1 cellular context compared by ENCODE assay signal in the genomic region with DNA sequence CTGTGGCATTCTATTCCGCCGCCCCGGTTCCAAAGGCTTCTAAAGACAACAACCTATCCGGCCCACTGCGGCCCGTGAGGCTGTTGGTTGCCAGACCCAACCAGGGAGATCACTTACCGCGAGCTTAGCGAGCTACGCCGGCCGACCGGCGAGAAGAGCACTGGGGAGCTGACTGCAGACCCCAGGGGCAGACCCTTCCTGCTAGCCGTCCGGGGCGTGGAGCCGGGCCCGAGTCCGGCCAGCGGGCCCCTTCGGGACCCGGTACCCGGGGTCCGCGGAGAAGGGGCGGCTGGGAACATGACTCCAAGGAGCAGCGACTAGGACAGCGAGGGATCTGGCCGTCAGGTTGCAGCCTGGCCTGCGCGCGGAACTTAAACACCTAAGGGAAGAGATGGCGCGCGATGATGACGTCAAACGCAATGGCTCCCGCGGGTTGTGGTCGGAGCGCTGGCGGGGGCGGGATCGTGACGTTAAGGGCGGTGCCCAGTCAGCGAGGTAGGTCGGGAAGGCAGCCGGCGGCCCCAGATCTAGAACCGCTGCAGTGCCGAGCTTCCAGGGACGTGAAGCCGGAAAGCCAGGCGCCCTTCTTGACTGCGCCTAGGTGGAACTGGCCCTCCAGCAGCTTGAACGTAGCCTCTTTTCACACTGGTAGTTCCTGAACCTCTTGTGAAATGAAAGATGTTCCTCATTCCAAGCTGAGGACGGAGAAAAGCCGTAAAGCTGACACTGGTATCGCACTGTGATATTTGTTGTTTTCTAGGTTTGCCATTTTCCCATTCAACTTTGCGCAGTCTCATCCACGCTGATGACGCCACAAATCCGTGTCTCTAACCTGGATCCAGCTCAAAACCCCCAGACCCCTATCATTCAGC.
TF ChIP-seq lines count a peak whose summit lies in the region.

A gene (minus strand): TSS at position 391 of the 872 bp plus-strand sequence. CDS start 92 bp downstream, at position 299.

TF ChIP-seq in WTC11, 78 proteins besides CTCF, POLR2A, EP300 and RAD21 (continued from another document and continues in another):
- TF ChIP-seq, protein P1, sequence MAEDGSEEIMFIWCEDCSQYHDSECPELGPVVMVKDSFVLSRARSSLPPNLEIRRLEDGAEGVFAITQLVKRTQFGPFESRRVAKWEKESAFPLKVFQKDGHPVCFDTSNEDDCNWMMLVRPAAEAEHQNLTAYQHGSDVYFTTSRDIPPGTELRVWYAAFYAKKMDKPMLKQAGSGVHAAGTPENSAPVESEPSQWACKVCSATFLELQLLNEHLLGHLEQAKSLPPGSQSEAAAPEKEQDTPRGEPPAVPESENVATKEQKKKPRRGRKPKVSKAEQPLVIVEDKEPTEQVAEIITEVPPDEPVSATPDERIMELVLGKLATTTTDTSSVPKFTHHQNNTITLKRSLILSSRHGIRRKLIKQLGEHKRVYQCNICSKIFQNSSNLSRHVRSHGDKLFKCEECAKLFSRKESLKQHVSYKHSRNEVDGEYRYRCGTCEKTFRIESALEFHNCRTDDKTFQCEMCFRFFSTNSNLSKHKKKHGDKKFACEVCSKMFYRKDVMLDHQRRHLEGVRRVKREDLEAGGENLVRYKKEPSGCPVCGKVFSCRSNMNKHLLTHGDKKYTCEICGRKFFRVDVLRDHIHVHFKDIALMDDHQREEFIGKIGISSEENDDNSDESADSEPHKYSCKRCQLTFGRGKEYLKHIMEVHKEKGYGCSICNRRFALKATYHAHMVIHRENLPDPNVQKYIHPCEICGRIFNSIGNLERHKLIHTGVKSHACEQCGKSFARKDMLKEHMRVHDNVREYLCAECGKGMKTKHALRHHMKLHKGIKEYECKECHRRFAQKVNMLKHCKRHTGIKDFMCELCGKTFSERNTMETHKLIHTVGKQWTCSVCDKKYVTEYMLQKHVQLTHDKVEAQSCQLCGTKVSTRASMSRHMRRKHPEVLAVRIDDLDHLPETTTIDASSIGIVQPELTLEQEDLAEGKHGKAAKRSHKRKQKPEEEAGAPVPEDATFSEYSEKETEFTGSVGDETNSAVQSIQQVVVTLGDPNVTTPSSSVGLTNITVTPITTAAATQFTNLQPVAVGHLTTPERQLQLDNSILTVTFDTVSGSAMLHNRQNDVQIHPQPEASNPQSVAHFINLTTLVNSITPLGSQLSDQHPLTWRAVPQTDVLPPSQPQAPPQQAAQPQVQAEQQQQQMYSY (CRISPR knock-in tag; IDR thresholded peaks at IDR 0.05) = no peak
- TF ChIP-seq CREM (CRISPR knock-in tag; IDR thresholded peaks at IDR 0.05) = peak; percentile 98
- no peak for TF ChIP-seq ZNF317 (CRISPR knock-in tag; IDR thresholded peaks at IDR 0.05; ENCODE audit: borderline replicate concordance, low read depth)
- no peak for TF ChIP-seq KAT7 (CRISPR knock-in tag; IDR thresholded peaks at IDR 0.05; ENCODE audit: borderline replicate concordance)
- TF ChIP-seq FOXK1 (CRISPR knock-in tag; IDR thresholded peaks at IDR 0.05) = peak; percentile 96
- TF ChIP-seq, protein P2, sequence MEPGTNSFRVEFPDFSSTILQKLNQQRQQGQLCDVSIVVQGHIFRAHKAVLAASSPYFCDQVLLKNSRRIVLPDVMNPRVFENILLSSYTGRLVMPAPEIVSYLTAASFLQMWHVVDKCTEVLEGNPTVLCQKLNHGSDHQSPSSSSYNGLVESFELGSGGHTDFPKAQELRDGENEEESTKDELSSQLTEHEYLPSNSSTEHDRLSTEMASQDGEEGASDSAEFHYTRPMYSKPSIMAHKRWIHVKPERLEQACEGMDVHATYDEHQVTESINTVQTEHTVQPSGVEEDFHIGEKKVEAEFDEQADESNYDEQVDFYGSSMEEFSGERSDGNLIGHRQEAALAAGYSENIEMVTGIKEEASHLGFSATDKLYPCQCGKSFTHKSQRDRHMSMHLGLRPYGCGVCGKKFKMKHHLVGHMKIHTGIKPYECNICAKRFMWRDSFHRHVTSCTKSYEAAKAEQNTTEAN (CRISPR knock-in tag; IDR thresholded peaks at IDR 0.05) = no peak
- TF ChIP-seq, protein P3, sequence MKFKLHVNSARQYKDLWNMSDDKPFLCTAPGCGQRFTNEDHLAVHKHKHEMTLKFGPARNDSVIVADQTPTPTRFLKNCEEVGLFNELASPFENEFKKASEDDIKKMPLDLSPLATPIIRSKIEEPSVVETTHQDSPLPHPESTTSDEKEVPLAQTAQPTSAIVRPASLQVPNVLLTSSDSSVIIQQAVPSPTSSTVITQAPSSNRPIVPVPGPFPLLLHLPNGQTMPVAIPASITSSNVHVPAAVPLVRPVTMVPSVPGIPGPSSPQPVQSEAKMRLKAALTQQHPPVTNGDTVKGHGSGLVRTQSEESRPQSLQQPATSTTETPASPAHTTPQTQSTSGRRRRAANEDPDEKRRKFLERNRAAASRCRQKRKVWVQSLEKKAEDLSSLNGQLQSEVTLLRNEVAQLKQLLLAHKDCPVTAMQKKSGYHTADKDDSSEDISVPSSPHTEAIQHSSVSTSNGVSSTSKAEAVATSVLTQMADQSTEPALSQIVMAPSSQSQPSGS (CRISPR knock-in tag; IDR thresholded peaks at IDR 0.05; ENCODE audit: borderline replicate concordance, low read depth) = no peak
- TF ChIP-seq TP53 (CRISPR knock-in tag; IDR thresholded peaks at IDR 0.05) = no peak
- TF ChIP-seq EMX1 (CRISPR knock-in tag; IDR thresholded peaks at IDR 0.05) = no peak
- TF ChIP-seq NR2C2 (CRISPR knock-in tag; IDR thresholded peaks at IDR 0.05) = no peak
- no peak for TF ChIP-seq OVOL2 (CRISPR knock-in tag; IDR thresholded peaks at IDR 0.05; ENCODE audit: borderline replicate concordance)
- TF ChIP-seq NR3C1 (CRISPR knock-in tag; conservative IDR thresholded peaks at IDR 0.05; ENCODE audit: low read depth) = no peak
- TF ChIP-seq, protein P4, sequence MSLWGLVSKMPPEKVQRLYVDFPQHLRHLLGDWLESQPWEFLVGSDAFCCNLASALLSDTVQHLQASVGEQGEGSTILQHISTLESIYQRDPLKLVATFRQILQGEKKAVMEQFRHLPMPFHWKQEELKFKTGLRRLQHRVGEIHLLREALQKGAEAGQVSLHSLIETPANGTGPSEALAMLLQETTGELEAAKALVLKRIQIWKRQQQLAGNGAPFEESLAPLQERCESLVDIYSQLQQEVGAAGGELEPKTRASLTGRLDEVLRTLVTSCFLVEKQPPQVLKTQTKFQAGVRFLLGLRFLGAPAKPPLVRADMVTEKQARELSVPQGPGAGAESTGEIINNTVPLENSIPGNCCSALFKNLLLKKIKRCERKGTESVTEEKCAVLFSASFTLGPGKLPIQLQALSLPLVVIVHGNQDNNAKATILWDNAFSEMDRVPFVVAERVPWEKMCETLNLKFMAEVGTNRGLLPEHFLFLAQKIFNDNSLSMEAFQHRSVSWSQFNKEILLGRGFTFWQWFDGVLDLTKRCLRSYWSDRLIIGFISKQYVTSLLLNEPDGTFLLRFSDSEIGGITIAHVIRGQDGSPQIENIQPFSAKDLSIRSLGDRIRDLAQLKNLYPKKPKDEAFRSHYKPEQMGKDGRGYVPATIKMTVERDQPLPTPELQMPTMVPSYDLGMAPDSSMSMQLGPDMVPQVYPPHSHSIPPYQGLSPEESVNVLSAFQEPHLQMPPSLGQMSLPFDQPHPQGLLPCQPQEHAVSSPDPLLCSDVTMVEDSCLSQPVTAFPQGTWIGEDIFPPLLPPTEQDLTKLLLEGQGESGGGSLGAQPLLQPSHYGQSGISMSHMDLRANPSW (CRISPR knock-in tag; conservative IDR thresholded peaks at IDR 0.05; ENCODE audit: low read depth) = no peak
- TF ChIP-seq, protein P5, sequence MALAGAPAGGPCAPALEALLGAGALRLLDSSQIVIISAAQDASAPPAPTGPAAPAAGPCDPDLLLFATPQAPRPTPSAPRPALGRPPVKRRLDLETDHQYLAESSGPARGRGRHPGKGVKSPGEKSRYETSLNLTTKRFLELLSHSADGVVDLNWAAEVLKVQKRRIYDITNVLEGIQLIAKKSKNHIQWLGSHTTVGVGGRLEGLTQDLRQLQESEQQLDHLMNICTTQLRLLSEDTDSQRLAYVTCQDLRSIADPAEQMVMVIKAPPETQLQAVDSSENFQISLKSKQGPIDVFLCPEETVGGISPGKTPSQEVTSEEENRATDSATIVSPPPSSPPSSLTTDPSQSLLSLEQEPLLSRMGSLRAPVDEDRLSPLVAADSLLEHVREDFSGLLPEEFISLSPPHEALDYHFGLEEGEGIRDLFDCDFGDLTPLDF (CRISPR knock-in tag; IDR thresholded peaks at IDR 0.05) = no peak
- TF ChIP-seq, protein P6, sequence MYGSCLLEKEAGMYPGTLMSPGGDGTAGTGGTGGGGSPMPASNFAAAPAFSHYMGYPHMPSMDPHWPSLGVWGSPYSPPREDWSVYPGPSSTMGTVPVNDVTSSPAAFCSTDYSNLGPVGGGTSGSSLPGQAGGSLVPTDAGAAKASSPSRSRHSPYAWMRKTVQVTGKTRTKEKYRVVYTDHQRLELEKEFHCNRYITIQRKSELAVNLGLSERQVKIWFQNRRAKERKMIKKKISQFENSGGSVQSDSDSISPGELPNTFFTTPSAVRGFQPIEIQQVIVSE (CRISPR knock-in tag; IDR thresholded peaks at IDR 0.05; ENCODE audit: borderline replicate concordance) = no peak
- TF ChIP-seq, protein P7, sequence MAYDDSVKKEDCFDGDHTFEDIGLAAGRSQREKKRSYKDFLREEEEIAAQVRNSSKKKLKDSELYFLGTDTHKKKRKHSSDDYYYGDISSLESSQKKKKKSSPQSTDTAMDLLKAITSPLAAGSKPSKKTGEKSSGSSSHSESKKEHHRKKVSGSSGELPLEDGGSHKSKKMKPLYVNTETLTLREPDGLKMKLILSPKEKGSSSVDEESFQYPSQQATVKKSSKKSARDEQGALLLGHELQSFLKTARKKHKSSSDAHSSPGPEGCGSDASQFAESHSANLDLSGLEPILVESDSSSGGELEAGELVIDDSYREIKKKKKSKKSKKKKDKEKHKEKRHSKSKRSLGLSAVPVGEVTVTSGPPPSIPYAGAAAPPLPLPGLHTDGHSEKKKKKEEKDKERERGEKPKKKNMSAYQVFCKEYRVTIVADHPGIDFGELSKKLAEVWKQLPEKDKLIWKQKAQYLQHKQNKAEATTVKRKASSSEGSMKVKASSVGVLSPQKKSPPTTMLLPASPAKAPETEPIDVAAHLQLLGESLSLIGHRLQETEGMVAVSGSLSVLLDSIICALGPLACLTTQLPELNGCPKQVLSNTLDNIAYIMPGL (CRISPR knock-in tag; IDR thresholded peaks at IDR 0.05) = peak; percentile 39; the same call in 1 of the 2 replicates
- TF ChIP-seq ZNF219 (CRISPR knock-in tag; IDR thresholded peaks at IDR 0.05; ENCODE audit: borderline replicate concordance) = no peak
- TF ChIP-seq SOX15 (CRISPR knock-in tag; IDR thresholded peaks at IDR 0.05) = no peak
- TF ChIP-seq, protein P8, sequence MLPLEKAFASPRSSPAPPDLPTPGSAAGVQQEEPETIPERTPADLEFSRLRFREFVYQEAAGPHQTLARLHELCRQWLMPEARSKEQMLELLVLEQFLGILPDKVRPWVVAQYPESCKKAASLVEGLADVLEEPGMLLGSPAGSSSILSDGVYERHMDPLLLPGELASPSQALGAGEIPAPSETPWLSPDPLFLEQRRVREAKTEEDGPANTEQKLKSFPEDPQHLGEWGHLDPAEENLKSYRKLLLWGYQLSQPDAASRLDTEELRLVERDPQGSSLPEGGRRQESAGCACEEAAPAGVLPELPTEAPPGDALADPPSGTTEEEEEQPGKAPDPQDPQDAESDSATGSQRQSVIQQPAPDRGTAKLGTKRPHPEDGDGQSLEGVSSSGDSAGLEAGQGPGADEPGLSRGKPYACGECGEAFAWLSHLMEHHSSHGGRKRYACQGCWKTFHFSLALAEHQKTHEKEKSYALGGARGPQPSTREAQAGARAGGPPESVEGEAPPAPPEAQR (CRISPR knock-in tag; IDR thresholded peaks at IDR 0.05) = no peak
- TF ChIP-seq TCF7 (CRISPR knock-in tag; IDR thresholded peaks at IDR 0.05; ENCODE audit: low read depth) = no peak
- no peak for TF ChIP-seq RORB (CRISPR knock-in tag; IDR thresholded peaks at IDR 0.05)
- TF ChIP-seq ZNF232 (CRISPR knock-in tag; IDR thresholded peaks at IDR 0.05) = peak; percentile 76; the same call in 1 of the 2 replicates
- peak; percentile 73 for TF ChIP-seq TEAD1 (CRISPR knock-in tag; IDR thresholded peaks at IDR 0.05)
- TF ChIP-seq, protein P9, sequence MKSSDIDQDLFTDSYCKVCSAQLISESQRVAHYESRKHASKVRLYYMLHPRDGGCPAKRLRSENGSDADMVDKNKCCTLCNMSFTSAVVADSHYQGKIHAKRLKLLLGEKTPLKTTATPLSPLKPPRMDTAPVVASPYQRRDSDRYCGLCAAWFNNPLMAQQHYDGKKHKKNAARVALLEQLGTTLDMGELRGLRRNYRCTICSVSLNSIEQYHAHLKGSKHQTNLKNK (CRISPR knock-in tag; IDR thresholded peaks at IDR 0.05) = no peak
- TF ChIP-seq, protein P10, sequence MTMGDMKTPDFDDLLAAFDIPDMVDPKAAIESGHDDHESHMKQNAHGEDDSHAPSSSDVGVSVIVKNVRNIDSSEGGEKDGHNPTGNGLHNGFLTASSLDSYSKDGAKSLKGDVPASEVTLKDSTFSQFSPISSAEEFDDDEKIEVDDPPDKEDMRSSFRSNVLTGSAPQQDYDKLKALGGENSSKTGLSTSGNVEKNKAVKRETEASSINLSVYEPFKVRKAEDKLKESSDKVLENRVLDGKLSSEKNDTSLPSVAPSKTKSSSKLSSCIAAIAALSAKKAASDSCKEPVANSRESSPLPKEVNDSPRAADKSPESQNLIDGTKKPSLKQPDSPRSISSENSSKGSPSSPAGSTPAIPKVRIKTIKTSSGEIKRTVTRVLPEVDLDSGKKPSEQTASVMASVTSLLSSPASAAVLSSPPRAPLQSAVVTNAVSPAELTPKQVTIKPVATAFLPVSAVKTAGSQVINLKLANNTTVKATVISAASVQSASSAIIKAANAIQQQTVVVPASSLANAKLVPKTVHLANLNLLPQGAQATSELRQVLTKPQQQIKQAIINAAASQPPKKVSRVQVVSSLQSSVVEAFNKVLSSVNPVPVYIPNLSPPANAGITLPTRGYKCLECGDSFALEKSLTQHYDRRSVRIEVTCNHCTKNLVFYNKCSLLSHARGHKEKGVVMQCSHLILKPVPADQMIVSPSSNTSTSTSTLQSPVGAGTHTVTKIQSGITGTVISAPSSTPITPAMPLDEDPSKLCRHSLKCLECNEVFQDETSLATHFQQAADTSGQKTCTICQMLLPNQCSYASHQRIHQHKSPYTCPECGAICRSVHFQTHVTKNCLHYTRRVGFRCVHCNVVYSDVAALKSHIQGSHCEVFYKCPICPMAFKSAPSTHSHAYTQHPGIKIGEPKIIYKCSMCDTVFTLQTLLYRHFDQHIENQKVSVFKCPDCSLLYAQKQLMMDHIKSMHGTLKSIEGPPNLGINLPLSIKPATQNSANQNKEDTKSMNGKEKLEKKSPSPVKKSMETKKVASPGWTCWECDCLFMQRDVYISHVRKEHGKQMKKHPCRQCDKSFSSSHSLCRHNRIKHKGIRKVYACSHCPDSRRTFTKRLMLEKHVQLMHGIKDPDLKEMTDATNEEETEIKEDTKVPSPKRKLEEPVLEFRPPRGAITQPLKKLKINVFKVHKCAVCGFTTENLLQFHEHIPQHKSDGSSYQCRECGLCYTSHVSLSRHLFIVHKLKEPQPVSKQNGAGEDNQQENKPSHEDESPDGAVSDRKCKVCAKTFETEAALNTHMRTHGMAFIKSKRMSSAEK (CRISPR knock-in tag; IDR thresholded peaks at IDR 0.05; ENCODE audit: borderline replicate concordance) = no peak
- no peak; the same call in 1 of the 2 replicates for TF ChIP-seq FOXP1 (CRISPR knock-in tag; IDR thresholded peaks at IDR 0.05; ENCODE audit: borderline replicate concordance)
- no peak for TF ChIP-seq ELF4 (CRISPR knock-in tag; IDR thresholded peaks at IDR 0.05; ENCODE audit: low read depth)
- no peak for TF ChIP-seq ZNF423 (CRISPR knock-in tag; IDR thresholded peaks at IDR 0.05)
- no peak for TF ChIP-seq FOXJ3 (CRISPR knock-in tag; IDR thresholded peaks at IDR 0.05; ENCODE audit: borderline replicate concordance)
- no peak for TF ChIP-seq ZBTB21 (CRISPR knock-in tag; IDR thresholded peaks at IDR 0.05; ENCODE audit: borderline replicate concordance)
- TF ChIP-seq, protein P11, sequence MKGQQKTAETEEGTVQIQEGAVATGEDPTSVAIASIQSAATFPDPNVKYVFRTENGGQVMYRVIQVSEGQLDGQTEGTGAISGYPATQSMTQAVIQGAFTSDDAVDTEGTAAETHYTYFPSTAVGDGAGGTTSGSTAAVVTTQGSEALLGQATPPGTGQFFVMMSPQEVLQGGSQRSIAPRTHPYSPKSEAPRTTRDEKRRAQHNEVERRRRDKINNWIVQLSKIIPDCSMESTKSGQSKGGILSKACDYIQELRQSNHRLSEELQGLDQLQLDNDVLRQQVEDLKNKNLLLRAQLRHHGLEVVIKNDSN (CRISPR knock-in tag; IDR thresholded peaks at IDR 0.05) = no peak; the same call in 1 of the 2 replicates
